Comparison of ENCODE assay signal across 1 cellular context in genomic region chr11:100740440-100740839, GRCh38.
TF ChIP-seq lines count a peak whose summit lies in the region.

No MANE protein-coding gene starts in this region.

TF ChIP-seq in H1, 55 proteins besides CTCF, POLR2A, EP300 and RAD21 (continued from another document):
- no peak for TF ChIP-seq RNF2 (IDR thresholded peaks at IDR 0.05; ENCODE audit: borderline replicate concordance, low read depth, low read length, missing control alignments, poor library complexity, severe bottlenecking)
